In genomic region chr2:234969329-234970157, GRCh38 we compare ENCODE assay signal across 2 cellular contexts.
TF ChIP-seq lines count a peak whose summit lies in the region.

No MANE protein-coding gene starts in this region.

TF ChIP-seq in GM12878, 131 proteins besides CTCF, POLR2A, EP300 and RAD21:
- TF ChIP-seq RELB (IDR thresholded peaks at IDR 0.05; ENCODE audit: low read depth) (no peak), SIN3A (IDR thresholded peaks at IDR 0.05; ENCODE audit: low read depth, low read length) (no peak), HDAC2 (IDR thresholded peaks at IDR 0.05) (no peak), PBX3 (IDR thresholded peaks at IDR 0.05; ENCODE audit: insufficient replicate concordance, low read depth, low read length) (peak; percentile 9), SP1 (IDR thresholded peaks at IDR 0.05; ENCODE audit: low read depth, low read length) (no peak), E4F1 (IDR thresholded peaks at IDR 0.05; ENCODE audit: borderline replicate concordance, partially characterized antibody) (peak; percentile 20), BCL3 (IDR thresholded peaks at IDR 0.05; ENCODE audit: borderline replicate concordance, insufficient read depth, low read depth, low read length, poor library complexity, severe bottlenecking) (peak; percentile 82), CREM (IDR thresholded peaks at IDR 0.05; ENCODE audit: low read depth) (no peak)

TF ChIP-seq in HepG2, 621 proteins besides CTCF, POLR2A, EP300 and RAD21 (continues in another document):
- no peak for TF ChIP-seq ETS1 (CRISPR knock-in tag; IDR thresholded peaks at IDR 0.05)
- no peak for TF ChIP-seq ZKSCAN8 (CRISPR knock-in tag; IDR thresholded peaks at IDR 0.05; ENCODE audit: borderline replicate concordance)
- no peak for TF ChIP-seq PBX2 (CRISPR knock-in tag; IDR thresholded peaks at IDR 0.05)
- 0 out of 2 replicates have a peak, but pooled peaks have one; percentile 14 for TF ChIP-seq ARID4A (CRISPR knock-in tag; IDR thresholded peaks at IDR 0.05; ENCODE audit: borderline replicate concordance)
- no peak for TF ChIP-seq ZNF737 (CRISPR knock-in tag; IDR thresholded peaks at IDR 0.05; ENCODE audit: borderline replicate concordance)
- TF ChIP-seq ZNF232 (CRISPR knock-in tag; IDR thresholded peaks at IDR 0.05; ENCODE audit: borderline replicate concordance), result no peak
- TF ChIP-seq ZNF720 (CRISPR knock-in tag; IDR thresholded peaks at IDR 0.05), result no peak
- TF ChIP-seq NFATC3 (CRISPR knock-in tag; IDR thresholded peaks at IDR 0.05), result no peak
- TF ChIP-seq SIX4 (CRISPR knock-in tag; IDR thresholded peaks at IDR 0.05), result no peak
- TF ChIP-seq ZNF296 (CRISPR knock-in tag; conservative IDR thresholded peaks at IDR 0.05), result no peak
- no peak for TF ChIP-seq EEA1 (CRISPR knock-in tag; IDR thresholded peaks at IDR 0.05; ENCODE audit: borderline replicate concordance)
- no peak for TF ChIP-seq ZNF572 (CRISPR knock-in tag; IDR thresholded peaks at IDR 0.05)
- TF ChIP-seq NFIC (IDR thresholded peaks at IDR 0.05; ENCODE audit: low read length), result no peak
- no peak for TF ChIP-seq ZBTB49 (CRISPR knock-in tag; IDR thresholded peaks at IDR 0.05; ENCODE audit: borderline replicate concordance)
- TF ChIP-seq MED8 (CRISPR knock-in tag; IDR thresholded peaks at IDR 0.05; ENCODE audit: insufficient replicate concordance), result no peak
- TF ChIP-seq FOXA3 (CRISPR knock-in tag; IDR thresholded peaks at IDR 0.05), result no peak
- no peak for TF ChIP-seq ZNF605 (CRISPR knock-in tag; IDR thresholded peaks at IDR 0.05)
- no peak for TF ChIP-seq ZFP62 (CRISPR knock-in tag; IDR thresholded peaks at IDR 0.05)
- 0 out of 2 replicates have a peak, but pooled peaks have one; percentile 47 for TF ChIP-seq SNAPC2 (CRISPR knock-in tag; IDR thresholded peaks at IDR 0.05)
- 0 out of 2 replicates have a peak, but pooled peaks have one; percentile 67 for TF ChIP-seq IKZF1 (IDR thresholded peaks at IDR 0.05)
- no peak for TF ChIP-seq ZFP82 (CRISPR knock-in tag; IDR thresholded peaks at IDR 0.05; ENCODE audit: borderline replicate concordance)
- TF ChIP-seq GATAD2A (CRISPR knock-in tag; IDR thresholded peaks at IDR 0.05), result no peak
- TF ChIP-seq KAT8 (CRISPR knock-in tag; IDR thresholded peaks at IDR 0.05), result no peak
- TF ChIP-seq ZGPAT (CRISPR knock-in tag; IDR thresholded peaks at IDR 0.05), result no peak
- peak; percentile 58; the same call in 1 of the 2 replicates for TF ChIP-seq FOXK2 (IDR thresholded peaks at IDR 0.05)
- no peak for TF ChIP-seq NFE2 (CRISPR knock-in tag; IDR thresholded peaks at IDR 0.05)
- TF ChIP-seq ZKSCAN1 (IDR thresholded peaks at IDR 0.05; ENCODE audit: low read length), result no peak
- TF ChIP-seq MNT (IDR thresholded peaks at IDR 0.05), result peak; percentile 25
- no peak for TF ChIP-seq ZFP36 (IDR thresholded peaks at IDR 0.05; ENCODE audit: borderline replicate concordance, low read depth, low read length, partially characterized antibody)
- no peak for TF ChIP-seq ZNF883 (CRISPR knock-in tag; IDR thresholded peaks at IDR 0.05; ENCODE audit: not compliant biosample characterization)
- no peak for TF ChIP-seq THAP9 (CRISPR knock-in tag; IDR thresholded peaks at IDR 0.05; ENCODE audit: borderline replicate concordance)
- TF ChIP-seq NR2C2 (CRISPR knock-in tag; IDR thresholded peaks at IDR 0.05; ENCODE audit: borderline replicate concordance), result no peak
- no peak for TF ChIP-seq NR2F6 (IDR thresholded peaks at IDR 0.05)
- no peak for TF ChIP-seq NR2F6 (CRISPR knock-in tag; IDR thresholded peaks at IDR 0.05)
- no peak for TF ChIP-seq SKI (IDR thresholded peaks at IDR 0.05; ENCODE audit: partially characterized antibody)
- TF ChIP-seq MEIS1 (CRISPR knock-in tag; IDR thresholded peaks at IDR 0.05; ENCODE audit: borderline replicate concordance), result no peak
- no peak for TF ChIP-seq RFX5 (IDR thresholded peaks at IDR 0.05; ENCODE audit: low read depth, low read length)
- TF ChIP-seq E2F5 (CRISPR knock-in tag; conservative IDR thresholded peaks at IDR 0.05), result no peak
- no peak for TF ChIP-seq ZNF224 (CRISPR knock-in tag; IDR thresholded peaks at IDR 0.05)
- TF ChIP-seq ZKSCAN5 (CRISPR knock-in tag; IDR thresholded peaks at IDR 0.05), result no peak
- TF ChIP-seq CCAR2 (optimal IDR thresholded peaks at IDR 0.05; ENCODE audit: low read depth, low read length), result no peak
- no peak for TF ChIP-seq ZSCAN30 (CRISPR knock-in tag; IDR thresholded peaks at IDR 0.05)
- no peak for TF ChIP-seq RELA (CRISPR knock-in tag; IDR thresholded peaks at IDR 0.05)
